Comparison of ENCODE assay signal across 35 cellular contexts in genomic region chr2:207911856-207912255, GRCh38.
"Had no signal": no experiment of that assay in that cellular context is flagged by ENCODE, and none has a peak within 500 bp of the region (broad histone marks: within the 10 kb centered on the region; RNA-seq: fewer than 3 reads in every experiment).

No MANE protein-coding gene starts in this region.

- H3K27ac ChIP-seq: KMS-11 had no signal

- H3K4me3 ChIP-seq: MG63 had no signal

- H3K9me3 ChIP-seq: MG63 had no signal

- H3K36me3 ChIP-seq: MG63 had no signal

- DNase-seq: Karpas-422, Kasumi-1, KG1, MG63, MM.1S, MV-4-11, NCI-H1048, NCI-H1092, NCI-H1092 treated with DMSO at 0.1 percent for 48 hours, NCI-H1105, NCI-H1105 treated with DMSO at 0.1 percent for 48 hours, NCI-H1417, NCI-H1417 treated with DMSO at 0.1 percent for 48 hours, NCI-H1436, NCI-H1436 treated with DMSO at 0.1 percent for 48 hours, NCI-H146, NCI-H1694, NCI-H1694 treated with DMSO at 0.1 percent for 48 hours, NCI-H187, NCI-H187 treated with DMSO at 0.1 percent for 48 hours, NCI-H1930, NCI-H2029, NCI-H2029 treated with DMSO at 0.1 percent for 48 hours, NCI-H2081, NCI-H2081 treated with DMSO at 0.1 percent for 48 hours, NCI-H2107, NCI-H2171, NCI-H2171 treated with DMSO at 0.1 percent for 48 hours, NCI-H2227 treated with DMSO at 0.1 percent for 48 hours, NCI-H226, NCI-H345, NCI-H446, NCI-H446 treated with DMSO at 0.1 percent for 48 hours, NCI-H510A had no signal

- H3K27me3 ChIP-seq: MG63 had no signal
